ENCODE assay signal across 11 cellular contexts in genomic region chr3:130093741-130094391, GRCh38. TPM values are rescaled to one million over a fixed set of nuclear protein-coding genes. Genes with fewer than 3 reads are reported as not detected.
DNase-seq lines count a peak whose midpoint lies in the region; ATAC-seq, FAIRE-seq and TF ChIP-seq lines count a peak whose summit lies in the region.
"Had no signal": no experiment of that assay in that cellular context is flagged by ENCODE, and none has a peak within 500 bp of the region (broad histone marks: within the 10 kb centered on the region; RNA-seq: fewer than 3 reads in every experiment).

No MANE protein-coding gene starts in this region.

- H3K36me3 Mint-ChIP-seq in activated CD4-positive, alpha-beta memory T cell treated with anti-CD3 and anti-CD28 coated beads for 36 hours, result no peaks in the 10 kb centered on the region
- no peaks in the 10 kb centered on the region for H3K36me3 Mint-ChIP-seq in natural killer cell treated with Interleukin-12 subunit alpha and Interleukin-12 subunit beta and Interleukin-15 and Interleukin-18, amount 100 ng/mL, for 72 hours

- no peak for ATAC-seq in natural killer cell treated with Interleukin-12 subunit alpha and Interleukin-12 subunit beta and Interleukin-15 and Interleukin-18, amount 100 ng/mL, for 72 hours
- ATAC-seq in GM19351 (IDR thresholded peaks at IDR 0.05; ENCODE audit: unreplicated experiment), result no peak

- POLR2A ChIA-PET in activated CD4-positive, alpha-beta memory T cell treated with anti-CD3 and anti-CD28 coated beads for 36 hours (lab: Charles Lee), result no interaction called here

- peaks cover 48% of the 10 kb centered on the region for H3K4me1 ChIP-seq in KMS-11 (ENCODE audit: low read depth, poor library complexity, severe bottlenecking)
- H3K4me1 ChIP-seq: parathyroid adenoma had no signal

- no peaks in the 10 kb centered on the region for H3K79me2 ChIP-seq in KMS-11 (ENCODE audit: insufficient read depth, low read depth)
- H3K79me2 ChIP-seq: parathyroid adenoma had no signal

- no peaks in the 10 kb centered on the region for H3K27me3 ChIP-seq in KMS-11 (ENCODE audit: insufficient read depth, low read depth)
- H3K27me3 ChIP-seq: tibial nerve had no signal

- H3K9ac ChIP-seq in KMS-11, result peak overlapping the region; percentile 80
- H3K9ac ChIP-seq: parathyroid adenoma had no signal

- TF ChIP-seq CTCF in GM12865 (IDR thresholded peaks at IDR 0.05; ENCODE audit: insufficient read depth, low read depth, low read length, missing control alignments) (no peak), KMS-11 (conservative IDR thresholded peaks at IDR 0.05; ENCODE audit: low read depth, low read length) (no peak)

- no peak for FAIRE-seq in HTR-8/SVneo (lab: Jason Lieb, UNC)

- peak overlapping the region; percentile 57 for H3K27ac Mint-ChIP-seq in activated CD4-positive, alpha-beta memory T cell treated with anti-CD3 and anti-CD28 coated beads for 36 hours
- H3K27ac Mint-ChIP-seq in natural killer cell treated with Interleukin-12 subunit alpha and Interleukin-12 subunit beta and Interleukin-15 and Interleukin-18, amount 100 ng/mL, for 72 hours, result peak overlapping the region; percentile 28 to 53

- H3K27me3 Mint-ChIP-seq in activated CD4-positive, alpha-beta memory T cell treated with anti-CD3 and anti-CD28 coated beads for 36 hours, result peaks cover 1% of the 10 kb centered on the region
- no peaks in the 10 kb centered on the region for H3K27me3 Mint-ChIP-seq in natural killer cell treated with Interleukin-12 subunit alpha and Interleukin-12 subunit beta and Interleukin-15 and Interleukin-18, amount 100 ng/mL, for 72 hours

- intact Hi-C loops in activated CD4-positive, alpha-beta memory T cell treated with anti-CD3 and anti-CD28 coated beads for 36 hours (cut with micrococcal nuclease), result loop anchor here (2.0 to 10.0 kb wide), 2 partner anchors 65 to 149 kb away; no protein-coding TSS in a partner anchor

- H3K4me2 ChIP-seq in KMS-11, result peak overlapping the region; percentile 78

- CTCF ChIA-PET in activated CD4-positive, alpha-beta memory T cell treated with anti-CD3 and anti-CD28 coated beads for 36 hours (lab: Charles Lee), result interaction anchor here (0.8 kb wide), 1 partner anchor 12 kb away, joined by 3 read pairs; no protein-coding TSS in a partner anchor

- H3K4me3 ChIP-seq in GM12865 (ENCODE audit: low read depth, low read length), result peak overlapping the region; percentile 50
- peak overlapping the region; percentile 28 for H3K4me3 ChIP-seq in KMS-11 (IDR thresholded peaks at IDR 0.05; ENCODE audit: insufficient read depth, low read depth, low read length)

- no peaks in the 10 kb centered on the region for H4K20me1 ChIP-seq in KMS-11 (ENCODE audit: insufficient read depth)

- peak overlapping the region; percentile 34 for H3K4me3 Mint-ChIP-seq in activated CD4-positive, alpha-beta memory T cell treated with anti-CD3 and anti-CD28 coated beads for 36 hours
- H3K4me3 Mint-ChIP-seq in natural killer cell treated with Interleukin-12 subunit alpha and Interleukin-12 subunit beta and Interleukin-15 and Interleukin-18, amount 100 ng/mL, for 72 hours, result peak overlapping the region; percentile 67

- peak overlapping the region; percentile 33; the same call in 1 of the 2 replicates for H2AFZ ChIP-seq in KMS-11 (ENCODE audit: low read depth)
- H2AFZ ChIP-seq: parathyroid adenoma had no signal

- peaks cover 25% of the 10 kb centered on the region for H3K4me1 Mint-ChIP-seq in activated CD4-positive, alpha-beta memory T cell treated with anti-CD3 and anti-CD28 coated beads for 36 hours (ENCODE audit: low read depth)
- peaks cover 9 to 16% of the 10 kb centered on the region in 2 donors for H3K4me1 Mint-ChIP-seq in natural killer cell treated with Interleukin-12 subunit alpha and Interleukin-12 subunit beta and Interleukin-15 and Interleukin-18, amount 100 ng/mL, for 72 hours (ENCODE audit: low read depth in 2 of 2)

- H3K36me3 ChIP-seq in KMS-11 (ENCODE audit: insufficient read depth), result no peaks in the 10 kb centered on the region
- H3K36me3 ChIP-seq: tibial nerve had no signal

- peak overlapping the region; percentile 86 for H3K27ac ChIP-seq in KMS-11
- H3K27ac ChIP-seq: parathyroid adenoma, tibial nerve had no signal

- no peaks in the 10 kb centered on the region for H3K9me3 Mint-ChIP-seq in activated CD4-positive, alpha-beta memory T cell treated with anti-CD3 and anti-CD28 coated beads for 36 hours
- H3K9me3 Mint-ChIP-seq in natural killer cell treated with Interleukin-12 subunit alpha and Interleukin-12 subunit beta and Interleukin-15 and Interleukin-18, amount 100 ng/mL, for 72 hours, result no peaks in the 10 kb centered on the region

- DNase-seq in GM12865 (ENCODE audit: low read depth) (peak; percentile 78), pons (ENCODE audit: low spot score) (no peak), HTR-8/SVneo (ENCODE audit: insufficient read length, low spot score) (no peak), H4 (ENCODE audit: low spot score) (no peak)
- peak; percentile 69 for DNase-seq in activated CD4-positive, alpha-beta memory T cell treated with anti-CD3 and anti-CD28 coated beads for 36 hours
- DNase-seq in natural killer cell treated with Interleukin-12 subunit alpha and Interleukin-12 subunit beta and Interleukin-15 and Interleukin-18, amount 100 ng/mL, for 72 hours (ENCODE audit: low spot score), result no peak
- DNase-seq: SW 1271 had no signal

RNA-seq across cellular contexts. Expression of gene ALG1L2, which starts 12.2 kb away (rescaled TPM):
- not detected for total RNA-seq in activated CD4-positive, alpha-beta memory T cell treated with anti-CD3 and anti-CD28 coated beads for 36 hours
- total RNA-seq in natural killer cell treated with Interleukin-12 subunit alpha and Interleukin-12 subunit beta and Interleukin-15 and Interleukin-18, amount 100 ng/mL, for 72 hours, result 1 to 10 TPM in 1 of 2 donors, not detected in 1; 1.4 TPM
- not detected in 2 replicates for total RNA-seq in H4 (2014; rRNA removed; shearing (Covaris generic))
- total RNA-seq: tibial nerve had no signal

Comparison
In these comparisons a context has a peak if more than half of its experiments do, and no peak if none do; other contexts are left out.
1. DNase-seq: peak in GM12865 (single experiment) and activated CD4-positive, alpha-beta memory T cell treated with anti-CD3 and anti-CD28 coated beads for 36 hours (single experiment); none in natural killer cell treated with Interleukin-12 subunit alpha and Interleukin-12 subunit beta and Interleukin-15 and Interleukin-18, amount 100 ng/mL, for 72 hours (single experiment), pons (single experiment), HTR-8/SVneo (single experiment) and H4 (single experiment).